ENCODE assay signal across 11 cellular contexts in the genomic region with DNA sequence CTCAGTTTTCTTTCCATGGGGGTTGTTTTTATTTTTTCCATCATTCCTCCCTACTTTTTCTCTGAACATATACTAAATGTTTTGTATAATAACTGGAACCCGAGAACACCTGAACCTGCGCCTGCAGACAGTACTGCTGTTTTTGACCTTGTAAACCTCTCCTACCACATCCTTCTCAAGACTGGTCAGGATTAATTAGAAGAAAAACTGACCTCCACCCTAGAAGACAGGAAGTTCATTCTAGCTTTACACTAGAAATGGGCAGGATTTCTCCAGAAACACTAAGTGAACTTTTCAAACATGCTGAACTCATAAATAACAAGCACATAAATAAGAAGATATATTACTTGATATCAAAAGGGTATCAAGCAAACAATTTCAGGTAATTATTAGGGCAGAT. TPM values are rescaled to one million over a fixed set of nuclear protein-coding genes. Genes with fewer than 3 reads are reported as not detected.
DNase-seq lines count a peak whose midpoint lies in the region; ATAC-seq, FAIRE-seq and TF ChIP-seq lines count a peak whose summit lies in the region.
"Had no signal": no experiment of that assay in that cellular context is flagged by ENCODE, and none has a peak within 500 bp of the region (broad histone marks: within the 10 kb centered on the region; RNA-seq: fewer than 3 reads in every experiment).

No MANE protein-coding gene starts in this region.

- H3K4me1 ChIP-seq in HepG2 (ENCODE audit: insufficient read depth, low read length) (peaks cover 60% of the 10 kb centered on the region), right lobe of liver (peaks cover 0 to 23% (median 3%) of the 10 kb centered on the region in 4 donors)

- FAIRE-seq in HepG2 (lab: Jason Lieb, UNC): no peak

- CTCF ChIA-PET in HepG2 (lab: Yijun Ruan, JAX; ENCODE audit: low intra/inter-chr PET ratio, low total read pairs): no interaction called here

- DNase-seq in HepG2 (ENCODE audit: low spot score): no peak
- DNase-seq in right lobe of liver: no peak
- DNase-seq in T-helper 2 cell treated with Interferon-gamma antibody and Interleukin-4, amounts not matched to agents 5 μg/mL and 100 μg/mL, for 36 hours (ENCODE audit: low spot score): no peak
- no peak for DNase-seq in immature natural killer cell
- no peak for DNase-seq in SHP77 treated with DMSO at 0.1 percent for 48 hours (lab: John Stamatoyannopoulos, UW)
- no peak for DNase-seq in NCI-H2171 (lab: John Stamatoyannopoulos, UW)
- DNase-seq in NCI-H2107 (lab: John Stamatoyannopoulos, UW): no peak

- peaks cover 9% of the 10 kb centered on the region for H3K9me3 Mint-ChIP-seq in T-helper 2 cell treated with Interferon-gamma antibody and Interleukin-4, amounts not matched to agents 5 μg/mL and 100 μg/mL, for 36 hours
- no peaks in the 10 kb centered on the region for H3K9me3 Mint-ChIP-seq in immature natural killer cell

- H3K4me3 Mint-ChIP-seq in T-helper 2 cell treated with Interferon-gamma antibody and Interleukin-4, amounts not matched to agents 5 μg/mL and 100 μg/mL, for 36 hours: peak overlapping the region; percentile 97
- H3K4me3 Mint-ChIP-seq in immature natural killer cell: peak overlapping the region; percentile 28 to 99 (median 92)

- no peak for TF ChIP-seq CTCF in HepG2 (CRISPR knock-in tag; IDR thresholded peaks at IDR 0.05)
- no peak for TF ChIP-seq CTCF in right lobe of liver (IDR thresholded peaks at IDR 0.05)

- peak overlapping the region; percentile 77 for H2AFZ ChIP-seq in HepG2 (ENCODE audit: low read length)

- H3K27me3 Mint-ChIP-seq in T-helper 2 cell treated with Interferon-gamma antibody and Interleukin-4, amounts not matched to agents 5 μg/mL and 100 μg/mL, for 36 hours (ENCODE audit: low read depth): no peaks in the 10 kb centered on the region
- H3K27me3 Mint-ChIP-seq in immature natural killer cell (ENCODE audit: low read depth in 3 of 3): peaks cover 1 to 6% (median 4%) of the 10 kb centered on the region in 3 donors

- peaks cover 7% of the 10 kb centered on the region for H3K36me3 Mint-ChIP-seq in T-helper 2 cell treated with Interferon-gamma antibody and Interleukin-4, amounts not matched to agents 5 μg/mL and 100 μg/mL, for 36 hours (ENCODE audit: low read depth)
- peaks cover 0 to 5% (median 0%) of the 10 kb centered on the region in 3 donors for H3K36me3 Mint-ChIP-seq in immature natural killer cell

- H3K4me2 ChIP-seq in HepG2 (ENCODE audit: low read depth, low read length): peak overlapping the region; percentile 73

- peaks cover 6% of the 10 kb centered on the region; the same call in 1 of the 2 replicates for H4K20me1 ChIP-seq in HepG2 (ENCODE audit: insufficient read depth, low read length)

- intact Hi-C loops in HepG2 (cut with micrococcal nuclease; ENCODE audit: unreplicated experiment): loop anchor here (2.0 to 5.0 kb wide), 4 partner anchors 40 to 572 kb away; a partner anchor contains a TSS
- intact Hi-C loops in right lobe of liver (cut with DNase I): no loop called here

- no peaks in the 10 kb centered on the region for H3K36me3 ChIP-seq in HepG2 (replicated peaks in 1 of 2; ENCODE audit: control insufficient read depth in 1 of 2, insufficient read depth in 2 of 2, low read length in 2 of 2)
- no peaks in the 10 kb centered on the region for H3K36me3 ChIP-seq in right lobe of liver
- H3K36me3 ChIP-seq: BE2C, esophagus muscularis mucosa, Peyer's patch had no signal

- ATAC-seq in HepG2 (no peak), right lobe of liver (no peak), HG03378 (IDR thresholded peaks at IDR 0.05; ENCODE audit: unreplicated experiment) (no peak)

- WGBS in HepG2 (ENCODE audit: low lambda C conversion rate): 19% methylated on average over 2 of the region's 2 CpGs
- WGBS in right lobe of liver (ENCODE audit: insufficient coverage, low coverage, low lambda C conversion rate, missing lambda C conversion rate): 59% methylated on average over 2 of the region's 2 CpGs

- TF ChIP-seq POLR2A in HepG2 (IDR thresholded peaks at IDR 0.05; ENCODE audit: insufficient read depth in 1 of 2, low read depth in 2 of 2, low read length in 2 of 2) (no peak), right lobe of liver (IDR thresholded peaks at IDR 0.05) (no peak)

- H3K4me3 ChIP-seq in HepG2 (replicated peaks in 1 of 3; ENCODE audit: insufficient read depth in 1 of 3, low read depth in 2 of 3, low read length in 3 of 3) (peak overlapping the region; percentile 40 to 48 (median 47); a peak in 4 of 6 replicates), right lobe of liver (no peak overlapping the region)

- peaks cover 26% of the 10 kb centered on the region for H3K79me2 ChIP-seq in HepG2 (ENCODE audit: insufficient read depth, low read length)

- H3K27me3 ChIP-seq in HepG2 (ENCODE audit: control insufficient read depth in 1 of 2, insufficient read depth in 2 of 2, low read length in 2 of 2) (no peaks in the 10 kb centered on the region), right lobe of liver (no peaks in the 10 kb centered on the region)
- H3K27me3 ChIP-seq: esophagus muscularis mucosa, Peyer's patch had no signal

- no TSS peak for BruUV-seq in HepG2 (replicated peaks; lab: Mats Ljungman, UMichigan)

- TF ChIP-seq RAD21 in HepG2 (CRISPR knock-in tag; IDR thresholded peaks at IDR 0.05): no peak

- in situ Hi-C loops in HepG2 (cut with HindIII; ENCODE audit: extremely low pct_ligation_motif_present, low pct_unique_long_range_greater_than_20kb): no loop called here

- POLR2A ChIA-PET in HepG2 (lab: Yijun Ruan, JAX): no interaction called here

- no peaks in the 10 kb centered on the region for H3K9me3 ChIP-seq in HepG2 (ENCODE audit: low read length)
- no peaks in the 10 kb centered on the region for H3K9me3 ChIP-seq in right lobe of liver
- H3K9me3 ChIP-seq: BE2C, esophagus muscularis mucosa, Peyer's patch had no signal

- no peak for TF ChIP-seq EP300 in HepG2 (IDR thresholded peaks at IDR 0.05; ENCODE audit: low read depth in 2 of 2, low read length in 2 of 2)
- TF ChIP-seq EP300 in HepG2 (CRISPR knock-in tag; IDR thresholded peaks at IDR 0.05; ENCODE audit: borderline replicate concordance): no peak

- H3K4me1 Mint-ChIP-seq in T-helper 2 cell treated with Interferon-gamma antibody and Interleukin-4, amounts not matched to agents 5 μg/mL and 100 μg/mL, for 36 hours (ENCODE audit: low read depth): peaks cover 37% of the 10 kb centered on the region
- H3K4me1 Mint-ChIP-seq in immature natural killer cell: peaks cover 17 to 18% of the 10 kb centered on the region in 2 donors

- H3K27ac ChIP-seq in HepG2 (ENCODE audit: extremely low read length, insufficient read depth, low read length): no peak overlapping the region
- H3K27ac ChIP-seq in right lobe of liver: no peak overlapping the region

- H3K27ac Mint-ChIP-seq in T-helper 2 cell treated with Interferon-gamma antibody and Interleukin-4, amounts not matched to agents 5 μg/mL and 100 μg/mL, for 36 hours: peak overlapping the region; percentile 94
- peak overlapping the region in 3 of 6 donors; percentile 5 to 85 (median 46) for H3K27ac Mint-ChIP-seq in immature natural killer cell

- peak overlapping the region; percentile 25 for H3K9ac ChIP-seq in HepG2 (ENCODE audit: insufficient read depth, low read depth, low read length)

TF ChIP-seq in HepG2, 621 proteins besides CTCF, POLR2A, EP300 and RAD21 (continues in another document):
- TF ChIP-seq, protein P1, sequence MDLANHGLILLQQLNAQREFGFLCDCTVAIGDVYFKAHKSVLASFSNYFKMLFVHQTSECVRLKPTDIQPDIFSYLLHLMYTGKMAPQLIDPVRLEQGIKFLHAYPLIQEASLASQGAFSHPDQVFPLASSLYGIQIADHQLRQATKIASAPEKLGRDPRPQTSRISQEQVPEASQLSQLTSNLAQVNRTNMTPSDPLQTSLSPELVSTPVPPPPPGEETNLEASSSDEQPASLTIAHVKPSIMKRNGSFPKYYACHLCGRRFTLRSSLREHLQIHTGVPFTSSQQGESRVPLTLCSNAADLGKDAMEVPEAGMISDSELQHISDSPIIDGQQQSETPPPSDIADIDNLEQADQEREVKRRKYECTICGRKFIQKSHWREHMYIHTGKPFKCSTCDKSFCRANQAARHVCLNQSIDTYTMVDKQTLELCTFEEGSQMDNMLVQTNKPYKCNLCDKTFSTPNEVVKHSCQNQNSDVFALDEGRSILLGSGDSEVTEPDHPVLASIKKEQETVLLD (CRISPR knock-in tag; IDR thresholded peaks at IDR 0.05; ENCODE audit: low read depth): no peak
- TF ChIP-seq MED8 (CRISPR knock-in tag; IDR thresholded peaks at IDR 0.05; ENCODE audit: insufficient replicate concordance) (no peak), SRF (IDR thresholded peaks at IDR 0.05; ENCODE audit: low read depth, low read length) (no peak), MAF1 (CRISPR knock-in tag; IDR thresholded peaks at IDR 0.05; ENCODE audit: borderline replicate concordance) (no peak)

RNA-seq across cellular contexts. Expression of a gene that starts 0.8 kb away (rescaled TPM):
- total RNA-seq in HepG2 (2016; rRNA removed; fragmentation: Illumina TruSeq; extraction: Trizol) (41.8 and 52.2 TPM in 2 replicates), right lobe of liver (10 to 100 TPM in 5 of 6 experiments, 1 to 10 TPM in 1; 8.1 to 15.4 (median 13.9) TPM)
- total RNA-seq in HepG2 (2016; cell fraction: cytosol; rRNA removed; fragmentation: Illumina TruSeq; extraction: Trizol; ENCODE audit: low read depth): 40.3 and 45.3 TPM in 2 replicates
- total RNA-seq in HepG2 (2016; cell fraction: insoluble cytoplasmic fraction; rRNA removed; fragmentation: Illumina TruSeq; extraction: Trizol): 39.8 and 53.8 TPM in 2 replicates
- total RNA-seq in HepG2 (2016; cell fraction: membrane; rRNA removed; fragmentation: Illumina TruSeq; extraction: Trizol): 39.2 and 39.9 TPM in 2 replicates
- total RNA-seq in HepG2 (2016; cell fraction: nucleus; rRNA removed; fragmentation: Illumina TruSeq; extraction: Trizol): 41.2 and 47.3 TPM in 2 replicates
- polyA plus RNA-seq in HepG2 (2011; rRNA removed) (8.1 and 9.5 TPM in 2 replicates), immature natural killer cell (10 to 100 TPM in 2 of 3 donors, 1 to 10 TPM in 1; 8.9 to 20.5 (median 15.4) TPM)
- 5.1 and 6.1 TPM in 2 replicates for polyA plus RNA-seq in HepG2 (2011; cell fraction: cytosol; rRNA removed)
- polyA plus RNA-seq in HepG2 (2011; cell fraction: nucleus; rRNA removed): 7.2 and 9.4 TPM in 2 replicates
- 12.7 and 14.8 TPM in 2 replicates for polyA plus RNA-seq in HepG2 (2012)
- polyA plus RNA-seq in HepG2 (2016; cell fraction: cytosol; fragmentation: Illumina TruSeq; extraction: Trizol; ENCODE audit: low read depth): 12.7 and 12.9 TPM in 2 replicates
- polyA plus RNA-seq in HepG2 (2016; cell fraction: insoluble cytoplasmic fraction; fragmentation: Illumina TruSeq; extraction: Trizol; ENCODE audit: low read depth): 29.5 and 32.8 TPM in 2 replicates
- polyA plus RNA-seq in HepG2 (2016; cell fraction: membrane; fragmentation: Illumina TruSeq; extraction: Trizol; ENCODE audit: low read depth): 12.9 and 13.2 TPM in 2 replicates
- 26.0 and 28.4 TPM in 2 replicates for polyA plus RNA-seq in HepG2 (2016; cell fraction: nucleus; fragmentation: Illumina TruSeq; extraction: Trizol; ENCODE audit: insufficient read depth, low read depth)
- 11.7 and 13.1 TPM in 2 replicates for polyA minus RNA-seq in HepG2 (2011; rRNA and poly(A)+ RNA removed; ENCODE audit: low replicate concordance)
- polyA minus RNA-seq in HepG2 (2011; cell fraction: cytosol; rRNA and poly(A)+ RNA removed): 8.4 and 12.5 TPM in 2 replicates
- 55.6 and 58.1 TPM in 2 replicates for polyA minus RNA-seq in HepG2 (2011; cell fraction: nucleus; rRNA and poly(A)+ RNA removed)

Comparison
In these comparisons a context has a peak if more than half of its experiments do, and no peak if none do; other contexts are left out.
1. H3K4me3 ChIP-seq: peak in HepG2 (3 of 3); none in right lobe of liver (0 of 3).